In the genomic region with DNA sequence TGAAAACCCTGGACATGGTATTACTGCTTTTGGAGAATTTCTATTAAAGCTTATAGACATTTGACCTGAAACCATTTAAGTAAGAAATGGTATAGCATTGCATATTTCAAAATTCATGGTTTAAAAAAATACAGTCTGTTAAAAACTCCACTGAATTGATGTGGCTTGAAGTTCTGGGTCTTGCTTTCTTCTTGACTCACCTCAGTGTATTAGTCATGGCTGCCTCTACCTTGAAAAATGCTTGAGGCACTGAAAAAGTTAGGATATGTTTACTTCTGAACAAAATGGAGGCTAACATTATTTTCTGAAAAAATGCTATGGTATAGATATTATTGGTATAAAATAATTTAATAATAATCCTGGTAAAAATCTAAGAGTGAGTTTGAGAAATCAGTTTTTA, we compare ENCODE assay signal across 19 cellular contexts.
"Had no signal": no experiment of that assay in that cellular context is flagged by ENCODE, and none has a peak within 500 bp of the region (broad histone marks: within the 10 kb centered on the region; RNA-seq: fewer than 3 reads in every experiment).

No MANE protein-coding gene starts in this region.

- H3K27ac ChIP-seq: dorsolateral prefrontal cortex, esophagus muscularis mucosa, neutrophil, psoas muscle, spleen, tibial artery, upper lobe of left lung, uterus had no signal

- H3K36me3 ChIP-seq: esophagus muscularis mucosa, neutrophil, spleen, tibial artery, upper lobe of left lung, uterus had no signal

- DNase-seq: cortex of kidney; dorsolateral prefrontal cortex; effector CD8-positive, alpha-beta T cell; kidney glomerular epithelial cell; mucosa of descending colon; naive thymus-derived CD8-positive, alpha-beta T cell; psoas muscle; spleen; stimulated activated CD4-positive, alpha-beta T cell treated with anti-CD3 and anti-CD28 coated beads, Interleukin-15, amount 100 ng/mL, for 24 hours; stimulated activated CD4-positive, alpha-beta T cell treated with anti-CD3 and anti-CD28 coated beads, Interleukin-1b, Interleukin-23, amount 100 ng/mL, for 48 hours; stimulated activated CD4-positive, alpha-beta T cell treated with anti-CD3 and anti-CD28 coated beads, Interleukin-4, amount 100 ng/mL, for 24 hours; tibial artery; upper lobe of left lung; uterus had no signal

- H3K9me3 ChIP-seq: esophagus muscularis mucosa, neutrophil, psoas muscle, spleen, tibial artery, upper lobe of left lung, uterus had no signal

- ATAC-seq: left lobe of liver; mucosa of descending colon; naive thymus-derived CD8-positive, alpha-beta T cell; psoas muscle; sciatic nerve; stimulated activated memory B cell treated with anti-CD40 and anti-IgM and Interleukin-4, amounts not matched to agents 10 μg/mL and 1 μg/mL and 100 μg/mL, for 72 hours had no signal

- H3K4me3 ChIP-seq: dorsolateral prefrontal cortex, esophagus muscularis mucosa, mucosa of descending colon, psoas muscle, spleen, tibial artery, upper lobe of left lung, uterus had no signal

- H3K4me1 ChIP-seq: esophagus muscularis mucosa, psoas muscle, spleen, tibial artery, upper lobe of left lung, uterus had no signal

- H3K27me3 ChIP-seq: dorsolateral prefrontal cortex, esophagus muscularis mucosa, neutrophil, spleen, tibial artery, upper lobe of left lung, uterus had no signal
